Comparison of ENCODE assay signal across 19 cellular contexts in genomic region chr21:44329086-44329889, GRCh38. TPM values are rescaled to one million over a fixed set of nuclear protein-coding genes. Genes with fewer than 3 reads are reported as not detected.
A peak's percentile ranks its signal among the peaks of the same experiment; 100 is the strongest.
DNase-seq lines count a peak whose midpoint lies in the region; ATAC-seq and TF ChIP-seq lines count a peak whose summit lies in the region.
"Had no signal": no experiment of that assay in that cellular context is flagged by ENCODE, and none has a peak within 500 bp of the region (broad histone marks: within the 10 kb centered on the region; RNA-seq: fewer than 3 reads in every experiment).

No MANE protein-coding gene starts in this region.

- H3K36me3 Mint-ChIP-seq in activated T-cell treated with anti-CD3 and anti-CD28 coated beads, Interleukin-2, amount 50 U/mL, for 24 hours (ENCODE audit: low read depth), result peaks cover 40% of the 10 kb centered on the region
- H3K36me3 Mint-ChIP-seq in activated T-cell treated with anti-CD3 and anti-CD28 coated beads, Interleukin-2, amount 50 U/mL, for 72 hours (ENCODE audit: insufficient read depth in 2 of 2), result no peaks in the 10 kb centered on the region
- peaks cover 4% of the 10 kb centered on the region for H3K36me3 Mint-ChIP-seq in endodermal cell (ENCODE audit: low read depth)
- H3K36me3 Mint-ChIP-seq in stimulated activated naive B cell treated with anti-CD40 and anti-IgM and Interleukin-4, amounts not matched to agents 10 μg/mL and 1 μg/mL and 100 μg/mL, for 72 hours, result peaks cover 26 to 40% of the 10 kb centered on the region in 2 donors

- no peaks in the 10 kb centered on the region for H3K9me3 Mint-ChIP-seq in activated T-cell treated with anti-CD3 and anti-CD28 coated beads, Interleukin-2, amount 50 U/mL, for 24 hours
- no peaks in the 10 kb centered on the region for H3K9me3 Mint-ChIP-seq in activated T-cell treated with anti-CD3 and anti-CD28 coated beads, Interleukin-2, amount 50 U/mL, for 72 hours
- no peaks in the 10 kb centered on the region for H3K9me3 Mint-ChIP-seq in endodermal cell
- no peaks in the 10 kb centered on the region for H3K9me3 Mint-ChIP-seq in stimulated activated naive B cell treated with anti-CD40 and anti-IgM and Interleukin-4, amounts not matched to agents 10 μg/mL and 1 μg/mL and 100 μg/mL, for 72 hours

- TF ChIP-seq CTCF in endodermal cell (conservative IDR thresholded peaks at IDR 0.05), result no peak

- H3K9ac ChIP-seq in endodermal cell (ENCODE audit: extremely low read depth, low read length, poor library complexity, severe bottlenecking), result no peak overlapping the region

- H3K36me3 ChIP-seq in endodermal cell (ENCODE audit: control insufficient read depth, insufficient read depth, low read length), result peaks cover 5% of the 10 kb centered on the region

- peak overlapping the region; percentile 77 for H3K27ac Mint-ChIP-seq in activated T-cell treated with anti-CD3 and anti-CD28 coated beads, Interleukin-2, amount 50 U/mL, for 24 hours
- no peak overlapping the region for H3K27ac Mint-ChIP-seq in activated T-cell treated with anti-CD3 and anti-CD28 coated beads, Interleukin-2, amount 50 U/mL, for 72 hours
- peak overlapping the region; percentile 66 for H3K27ac Mint-ChIP-seq in endodermal cell
- peak overlapping the region; percentile 75 for H3K27ac Mint-ChIP-seq in stimulated activated naive B cell treated with anti-CD40 and anti-IgM and Interleukin-4, amounts not matched to agents 10 μg/mL and 1 μg/mL and 100 μg/mL, for 72 hours

- ATAC-seq in activated T-cell treated with anti-CD3 and anti-CD28 coated beads, Interleukin-2, amount 50 U/mL, for 72 hours (replicated peaks in 1 of 2), result no peak
- ATAC-seq in stimulated activated naive B cell treated with anti-CD40 and anti-IgM and Interleukin-4, amounts not matched to agents 10 μg/mL and 1 μg/mL and 100 μg/mL, for 72 hours (replicated peaks), result no peak
- ATAC-seq in HG03108 (IDR thresholded peaks at IDR 0.05; ENCODE audit: unreplicated experiment) (no peak), HG02588 (IDR thresholded peaks at IDR 0.05; ENCODE audit: unreplicated experiment) (no peak)

- no peak for DNase-seq in activated T-cell treated with anti-CD3 and anti-CD28 coated beads, Interleukin-2, amount 50 U/mL, for 24 hours
- no peak for DNase-seq in activated T-cell treated with anti-CD3 and anti-CD28 coated beads, Interleukin-2, amount 50 U/mL, for 72 hours
- DNase-seq in NCI-H2107 (lab: John Stamatoyannopoulos, UW) (peak; percentile 53), endodermal cell (no peak)
- DNase-seq in stimulated activated naive B cell treated with anti-CD40 and anti-IgM and Interleukin-4, amounts not matched to agents 10 μg/mL and 1 μg/mL and 100 μg/mL, for 72 hours, result no peak
- no peak for DNase-seq in effector CD8-positive, alpha-beta T cell (lab: John Stamatoyannopoulos, UW)
- DNase-seq: activated CD8-positive, alpha-beta memory T cell treated with anti-CD3 and anti-CD28 coated beads, Interleukin-2, amount 50 U/mL, for 48 hours; AML-193; aorta; effector memory CD4-positive, alpha-beta T cell; kidney glomerular epithelial cell; NCI-H1436; OCI-M1; stimulated activated CD4-positive, alpha-beta T cell treated with anti-CD3 and anti-CD28 coated beads, Interleukin-12 subunit alpha, Interleukin-12 subunit beta, amount 100 ng/mL, for 4 hours; T-helper 9 cell had no signal

- H3K4me1 ChIP-seq in endodermal cell (ENCODE audit: control insufficient read depth, insufficient read depth, low read length), result no peaks in the 10 kb centered on the region

- no peak overlapping the region for H3K4me3 ChIP-seq in endodermal cell (ENCODE audit: low read length)

- no peak overlapping the region for H3K4me3 Mint-ChIP-seq in activated T-cell treated with anti-CD3 and anti-CD28 coated beads, Interleukin-2, amount 50 U/mL, for 24 hours
- H3K4me3 Mint-ChIP-seq in activated T-cell treated with anti-CD3 and anti-CD28 coated beads, Interleukin-2, amount 50 U/mL, for 72 hours, result no peak overlapping the region
- no peak overlapping the region for H3K4me3 Mint-ChIP-seq in endodermal cell
- H3K4me3 Mint-ChIP-seq in stimulated activated naive B cell treated with anti-CD40 and anti-IgM and Interleukin-4, amounts not matched to agents 10 μg/mL and 1 μg/mL and 100 μg/mL, for 72 hours, result no peak overlapping the region

- peak overlapping the region; percentile 3 for H3K27ac ChIP-seq in endodermal cell (ENCODE audit: low read depth, low read length)

- no peaks in the 10 kb centered on the region for H3K27me3 ChIP-seq in endodermal cell (ENCODE audit: control insufficient read depth, insufficient read depth, low read length, poor library complexity, severe bottlenecking)

- 93 to 95% methylated on average over 18 to 26 of the region's 26 CpGs for WGBS in endodermal cell (ENCODE audit: insufficient coverage in 1 of 2, insufficient read length in 1 of 2), 2 experiments

- no peaks in the 10 kb centered on the region for H3K9me3 ChIP-seq in endodermal cell (ENCODE audit: control insufficient read depth, low read length)

- H3K27me3 Mint-ChIP-seq in activated T-cell treated with anti-CD3 and anti-CD28 coated beads, Interleukin-2, amount 50 U/mL, for 24 hours, result no peaks in the 10 kb centered on the region
- no peaks in the 10 kb centered on the region for H3K27me3 Mint-ChIP-seq in activated T-cell treated with anti-CD3 and anti-CD28 coated beads, Interleukin-2, amount 50 U/mL, for 72 hours (ENCODE audit: low read depth)
- H3K27me3 Mint-ChIP-seq in endodermal cell (ENCODE audit: insufficient read depth), result no peaks in the 10 kb centered on the region
- no peaks in the 10 kb centered on the region for H3K27me3 Mint-ChIP-seq in stimulated activated naive B cell treated with anti-CD40 and anti-IgM and Interleukin-4, amounts not matched to agents 10 μg/mL and 1 μg/mL and 100 μg/mL, for 72 hours

- H3K4me1 Mint-ChIP-seq in activated T-cell treated with anti-CD3 and anti-CD28 coated beads, Interleukin-2, amount 50 U/mL, for 24 hours (ENCODE audit: low read depth), result no peaks in the 10 kb centered on the region
- H3K4me1 Mint-ChIP-seq in activated T-cell treated with anti-CD3 and anti-CD28 coated beads, Interleukin-2, amount 50 U/mL, for 72 hours (ENCODE audit: low read depth), result no peaks in the 10 kb centered on the region
- H3K4me1 Mint-ChIP-seq in endodermal cell, result no peaks in the 10 kb centered on the region
- H3K4me1 Mint-ChIP-seq in stimulated activated naive B cell treated with anti-CD40 and anti-IgM and Interleukin-4, amounts not matched to agents 10 μg/mL and 1 μg/mL and 100 μg/mL, for 72 hours, result peaks cover 0 to 2% of the 10 kb centered on the region in 2 donors

RNA-seq across cellular contexts. Expression of gene CFAP410, which starts 9.9 kb away (rescaled TPM):
- total RNA-seq in activated T-cell treated with anti-CD3 and anti-CD28 coated beads, Interleukin-2, amount 50 U/mL, for 72 hours, result 10 to 100 TPM; 14.5 to 17.2 TPM
- total RNA-seq in endodermal cell, result 10 to 100 TPM; 33.1 to 35.7 TPM
- 18.8 TPM for polyA plus RNA-seq in endodermal cell (2013, experiment 1 of 2)
- polyA plus RNA-seq in endodermal cell (2013, experiment 2 of 2), result 17.7 TPM

RNA-seq across cellular contexts. Expression of gene TRPM2, which starts 24.1 kb away (rescaled TPM):
- 1 to 10 TPM; 2.4 to 3.2 TPM for total RNA-seq in activated T-cell treated with anti-CD3 and anti-CD28 coated beads, Interleukin-2, amount 50 U/mL, for 72 hours
- 10 to 100 TPM in 1 of 2 donors, 1 to 10 TPM in 1; 1.6 to 12.5 TPM for total RNA-seq in endodermal cell
- polyA plus RNA-seq in endodermal cell (2013, experiment 1 of 2), result 0.36 TPM
- 0.33 TPM for polyA plus RNA-seq in endodermal cell (2013, experiment 2 of 2)

RNA-seq across cellular contexts. Expression of gene PFKL, which starts 29.4 kb away (rescaled TPM):
- 100 to 1,000 TPM; 104 to 109 TPM for total RNA-seq in activated T-cell treated with anti-CD3 and anti-CD28 coated beads, Interleukin-2, amount 50 U/mL, for 72 hours
- 100 to 1,000 TPM; 195 to 198 TPM for total RNA-seq in endodermal cell
- 97.2 TPM for polyA plus RNA-seq in endodermal cell (2013, experiment 1 of 2)
- 95.3 TPM for polyA plus RNA-seq in endodermal cell (2013, experiment 2 of 2)

RNA-seq across cellular contexts. Expression of gene AIRE, which starts 43.6 kb away (rescaled TPM):
- not detected for total RNA-seq in activated T-cell treated with anti-CD3 and anti-CD28 coated beads, Interleukin-2, amount 50 U/mL, for 72 hours
- 1 to 10 TPM; 1.2 to 2.7 TPM for total RNA-seq in endodermal cell
- 0.57 TPM for polyA plus RNA-seq in endodermal cell (2013, experiment 1 of 2)
- polyA plus RNA-seq in endodermal cell (2013, experiment 2 of 2), result 0.46 TPM
- total RNA-seq: HT1080 had no signal
- polyA plus RNA-seq: aorta, neural cell had no signal
